ENCODE assay signal across 1 cellular context in genomic region chr3:115436767-115437301, GRCh38.
TF ChIP-seq lines count a peak whose summit lies in the region.

No MANE protein-coding gene starts in this region.

TF ChIP-seq in H1, 55 proteins besides CTCF, POLR2A, EP300 and RAD21 (continued from another document):
- TF ChIP-seq CHD7 (IDR thresholded peaks at IDR 0.05; ENCODE audit: insufficient replicate concordance, low read length) (no peak), CEBPB (IDR thresholded peaks at IDR 0.05; ENCODE audit: low read depth, low read length) (peak; percentile 61; the same call in 1 of the 2 replicates)
